19 cellular contexts compared by ENCODE assay signal in the genomic region with DNA sequence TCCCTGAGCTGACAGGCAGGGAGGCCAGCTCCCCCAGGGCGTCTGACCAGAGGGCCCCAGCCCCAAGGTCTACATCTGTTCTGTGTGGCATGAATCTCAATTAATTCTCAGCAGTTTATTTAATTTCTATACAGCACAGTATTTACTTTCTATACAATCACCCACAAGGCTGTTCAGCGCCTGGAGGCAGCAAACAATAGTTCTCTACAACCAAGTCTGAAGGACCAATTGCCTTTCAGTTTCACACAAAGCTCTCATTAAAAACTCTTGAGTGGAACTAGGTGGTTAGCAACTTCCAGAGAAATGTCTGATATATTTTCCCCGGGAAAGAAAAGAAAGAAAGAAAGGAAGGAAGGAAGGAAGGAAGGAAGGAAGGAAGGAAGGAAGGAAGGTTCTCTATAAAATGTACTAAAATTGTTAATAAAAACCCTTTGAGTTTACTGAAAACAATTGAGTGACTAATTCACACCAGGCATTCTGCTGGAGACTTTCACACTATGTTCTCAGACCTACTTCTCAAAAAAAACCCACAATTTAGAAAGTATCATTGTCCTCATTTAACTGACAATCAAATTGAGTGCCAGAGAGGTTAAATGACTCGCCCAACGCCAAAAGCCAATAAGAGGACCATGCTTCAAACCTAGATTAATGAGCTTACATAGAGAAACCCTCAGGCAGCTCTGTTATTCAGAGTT.
DNase-seq lines count a peak whose midpoint lies in the region; ATAC-seq and TF ChIP-seq lines count a peak whose summit lies in the region.
"Had no signal": no experiment of that assay in that cellular context is flagged by ENCODE, and none has a peak within 500 bp of the region (broad histone marks: within the 10 kb centered on the region; RNA-seq: fewer than 3 reads in every experiment).

No MANE protein-coding gene starts in this region.

- peaks cover 0 to 3% (median 0%) of the 10 kb centered on the region in 8 donors for H3K9me3 Mint-ChIP-seq in CD4-positive, alpha-beta memory T cell
- H3K9me3 Mint-ChIP-seq in activated T-helper 1 cell treated with anti-CD3 and anti-CD28 coated beads, Interleukin-12 subunit alpha, Interleukin-12 subunit beta, Interleukin-2, Interleukin-4 antibody, amounts not matched to agents 30 ng/mL and 10 ng/mL and 1 ng/mL, durations not matched to agents 14 hours and 24 hours and 36 hours = no peaks in the 10 kb centered on the region
- peaks cover 0 to 10% (median 0%) of the 10 kb centered on the region in 11 donors for H3K9me3 Mint-ChIP-seq in naive thymus-derived CD4-positive, alpha-beta T cell

- peak overlapping the region in 3 of 7 donors; percentile 57 to 77 (median 69) for H3K27ac Mint-ChIP-seq in CD4-positive, alpha-beta memory T cell
- H3K27ac Mint-ChIP-seq in activated T-helper 1 cell treated with anti-CD3 and anti-CD28 coated beads, Interleukin-12 subunit alpha, Interleukin-12 subunit beta, Interleukin-2, Interleukin-4 antibody, amounts not matched to agents 30 ng/mL and 10 ng/mL and 1 ng/mL, durations not matched to agents 14 hours and 24 hours and 36 hours = peak overlapping the region; percentile 19
- H3K27ac Mint-ChIP-seq in naive thymus-derived CD4-positive, alpha-beta T cell = peak overlapping the region in 2 of 9 donors; percentile 12 to 35

- no peaks in the 10 kb centered on the region for H3K4me1 ChIP-seq in CD4-positive, alpha-beta memory T cell (ENCODE audit: insufficient read depth, low read length)
- H3K4me1 ChIP-seq in naive thymus-derived CD4-positive, alpha-beta T cell (ENCODE audit: control insufficient read depth in 2 of 2, insufficient read depth in 2 of 2, low read length in 2 of 2) = no peaks in the 10 kb centered on the region
- H3K4me1 ChIP-seq: adrenal gland, foreskin keratinocyte, left ventricle myocardium inferior, psoas muscle had no signal

- no peaks in the 10 kb centered on the region for H3K36me3 Mint-ChIP-seq in CD4-positive, alpha-beta memory T cell
- H3K36me3 Mint-ChIP-seq in activated T-helper 1 cell treated with anti-CD3 and anti-CD28 coated beads, Interleukin-12 subunit alpha, Interleukin-12 subunit beta, Interleukin-2, Interleukin-4 antibody, amounts not matched to agents 30 ng/mL and 10 ng/mL and 1 ng/mL, durations not matched to agents 14 hours and 24 hours and 36 hours (ENCODE audit: low read depth) = no peaks in the 10 kb centered on the region
- H3K36me3 Mint-ChIP-seq in naive thymus-derived CD4-positive, alpha-beta T cell = no peaks in the 10 kb centered on the region

- H3K4me3 ChIP-seq in CD4-positive, alpha-beta memory T cell (ENCODE audit: low read length in 2 of 2) = no peak overlapping the region
- no peak overlapping the region for H3K4me3 ChIP-seq in naive thymus-derived CD4-positive, alpha-beta T cell (ENCODE audit: low read length)
- H3K4me3 ChIP-seq: left ventricle myocardium inferior, psoas muscle had no signal

- no peaks in the 10 kb centered on the region for H3K36me3 ChIP-seq in CD4-positive, alpha-beta memory T cell (ENCODE audit: insufficient read depth, low read length)
- H3K36me3 ChIP-seq in naive thymus-derived CD4-positive, alpha-beta T cell (ENCODE audit: control insufficient read depth in 2 of 3, insufficient read depth in 3 of 3, low read length in 3 of 3) = no peaks in the 10 kb centered on the region
- H3K36me3 ChIP-seq: adrenal gland, left ventricle myocardium inferior, stomach had no signal

- peak overlapping the region in 6 of 8 donors; percentile 42 to 65 (median 52) for H3K4me3 Mint-ChIP-seq in CD4-positive, alpha-beta memory T cell
- H3K4me3 Mint-ChIP-seq in activated T-helper 1 cell treated with anti-CD3 and anti-CD28 coated beads, Interleukin-12 subunit alpha, Interleukin-12 subunit beta, Interleukin-2, Interleukin-4 antibody, amounts not matched to agents 30 ng/mL and 10 ng/mL and 1 ng/mL, durations not matched to agents 14 hours and 24 hours and 36 hours = no peak overlapping the region
- H3K4me3 Mint-ChIP-seq in naive thymus-derived CD4-positive, alpha-beta T cell = peak overlapping the region in 7 of 10 donors; percentile 2 to 73 (median 53)

- ATAC-seq in naive thymus-derived CD4-positive, alpha-beta T cell = no peak
- ATAC-seq in GM21717 (IDR thresholded peaks at IDR 0.05; ENCODE audit: unreplicated experiment) = no peak
- ATAC-seq: foreskin keratinocyte, Panc1, psoas muscle had no signal

- no peak overlapping the region for H3K27ac ChIP-seq in CD4-positive, alpha-beta memory T cell (ENCODE audit: low read depth, low read length)
- H3K27ac ChIP-seq in naive thymus-derived CD4-positive, alpha-beta T cell (ENCODE audit: low read depth, low read length) = no peak overlapping the region
- H3K27ac ChIP-seq: adrenal gland, foreskin keratinocyte, left ventricle myocardium inferior, psoas muscle, VCaP had no signal

- intact Hi-C loops in CD4-positive, alpha-beta memory T cell (cut with micrococcal nuclease) = no loop called here
- intact Hi-C loops in activated T-helper 1 cell treated with anti-CD3 and anti-CD28 coated beads, Interleukin-12 subunit alpha, Interleukin-12 subunit beta, Interleukin-2, Interleukin-4 antibody, amounts not matched to agents 30 ng/mL and 10 ng/mL and 1 ng/mL, durations not matched to agents 14 hours and 24 hours and 36 hours (cut with micrococcal nuclease) = no loop called here
- intact Hi-C loops in naive thymus-derived CD4-positive, alpha-beta T cell (cut with micrococcal nuclease) = loop anchor here (1.0 to 5.0 kb wide), 2 partner anchors 113 to 117 kb away; a partner anchor contains a TSS

- H3K4me1 Mint-ChIP-seq in CD4-positive, alpha-beta memory T cell = peaks cover 0 to 14% (median 3%) of the 10 kb centered on the region in 4 donors
- peaks cover 14% of the 10 kb centered on the region for H3K4me1 Mint-ChIP-seq in activated T-helper 1 cell treated with anti-CD3 and anti-CD28 coated beads, Interleukin-12 subunit alpha, Interleukin-12 subunit beta, Interleukin-2, Interleukin-4 antibody, amounts not matched to agents 30 ng/mL and 10 ng/mL and 1 ng/mL, durations not matched to agents 14 hours and 24 hours and 36 hours (ENCODE audit: low read depth)
- H3K4me1 Mint-ChIP-seq in naive thymus-derived CD4-positive, alpha-beta T cell = peaks cover 0 to 23% (median 15%) of the 10 kb centered on the region in 7 donors

- peaks cover 19 to 23% of the 10 kb centered on the region in 2 donors for H3K27me3 Mint-ChIP-seq in CD4-positive, alpha-beta memory T cell
- H3K27me3 Mint-ChIP-seq in activated T-helper 1 cell treated with anti-CD3 and anti-CD28 coated beads, Interleukin-12 subunit alpha, Interleukin-12 subunit beta, Interleukin-2, Interleukin-4 antibody, amounts not matched to agents 30 ng/mL and 10 ng/mL and 1 ng/mL, durations not matched to agents 14 hours and 24 hours and 36 hours (ENCODE audit: insufficient read depth) = peaks cover 21% of the 10 kb centered on the region
- H3K27me3 Mint-ChIP-seq in naive thymus-derived CD4-positive, alpha-beta T cell = peaks cover 17 to 39% (median 22%) of the 10 kb centered on the region in 5 donors

- no peaks in the 10 kb centered on the region for H3K27me3 ChIP-seq in CD4-positive, alpha-beta memory T cell (ENCODE audit: insufficient read depth, low read length)
- H3K27me3 ChIP-seq in naive thymus-derived CD4-positive, alpha-beta T cell (ENCODE audit: control insufficient read depth in 2 of 2, insufficient read depth in 2 of 2, low read length in 2 of 2) = no peaks in the 10 kb centered on the region
- H3K27me3 ChIP-seq: adrenal gland, stomach had no signal

- CTCF ChIA-PET in CD4-positive, alpha-beta memory T cell (lab: Charles Lee; ENCODE audit: partially characterized antibody) = no interaction called here
- CTCF ChIA-PET in HEK293T (lab: Yijun Ruan, JAX) = interaction anchor here (0.6 kb wide), 1 partner anchor 68 kb away, joined by 5 read pairs; no protein-coding TSS in a partner anchor
- CTCF ChIA-PET in naive thymus-derived CD4-positive, alpha-beta T cell (lab: Charles Lee) = interaction anchor here (0.6 kb wide), 1 partner anchor 829 kb away, joined by 3 read pairs; no protein-coding TSS in a partner anchor

- POLR2A ChIA-PET in CD4-positive, alpha-beta memory T cell (lab: Charles Lee; ENCODE audit: partially characterized antibody) = interaction anchor here (0.9 kb wide), 1 partner anchor 29 kb away, joined by 3 read pairs; no protein-coding TSS in a partner anchor
- POLR2A ChIA-PET in HEK293T (lab: Yijun Ruan, JAX) = no interaction called here
- POLR2A ChIA-PET in naive thymus-derived CD4-positive, alpha-beta T cell (lab: Charles Lee) = no interaction called here

- no peak for DNase-seq in CD4-positive, alpha-beta memory T cell
- DNase-seq in HEK293T (ENCODE audit: extremely low spot score) (no peak), midbrain (lab: John Stamatoyannopoulos, UW) (no peak), NCI-H524 treated with DMSO at 0.1 percent for 48 hours (lab: John Stamatoyannopoulos, UW) (no peak)
- DNase-seq in activated T-helper 1 cell treated with anti-CD3 and anti-CD28 coated beads, Interleukin-12 subunit alpha, Interleukin-12 subunit beta, Interleukin-2, Interleukin-4 antibody, amounts not matched to agents 30 ng/mL and 10 ng/mL and 1 ng/mL, durations not matched to agents 14 hours and 24 hours and 36 hours (ENCODE audit: low spot score) = no peak
- no peak for DNase-seq in naive thymus-derived CD4-positive, alpha-beta T cell
- DNase-seq: activated CD8-positive, alpha-beta memory T cell treated with anti-CD3 and anti-CD28 coated beads, Interleukin-2, amount 50 U/mL, for 48 hours; adrenal gland; foreskin keratinocyte; GDM1; left ventricle myocardium inferior; NCI-H1105 treated with DMSO at 0.1 percent for 48 hours; NCI-H510A; psoas muscle; stimulated activated CD4-positive, alpha-beta T cell treated with anti-CD3 and anti-CD28 coated beads, Interleukin-12 subunit alpha, Interleukin-12 subunit beta, amount 100 ng/mL, for 4 hours; stomach had no signal

- H3K9me3 ChIP-seq in CD4-positive, alpha-beta memory T cell (ENCODE audit: control insufficient read depth in 1 of 2, low read length in 2 of 2) = no peaks in the 10 kb centered on the region
- H3K9me3 ChIP-seq in naive thymus-derived CD4-positive, alpha-beta T cell (ENCODE audit: control insufficient read depth in 2 of 3, low read length in 3 of 3) = no peaks in the 10 kb centered on the region
- H3K9me3 ChIP-seq: adrenal gland, stomach had no signal

TF ChIP-seq in HEK293T, 16 proteins besides CTCF, POLR2A, EP300 and RAD21:
- no peak for TF ChIP-seq NFRKB (IDR thresholded peaks at IDR 0.05)
- TF ChIP-seq, protein P1, sequence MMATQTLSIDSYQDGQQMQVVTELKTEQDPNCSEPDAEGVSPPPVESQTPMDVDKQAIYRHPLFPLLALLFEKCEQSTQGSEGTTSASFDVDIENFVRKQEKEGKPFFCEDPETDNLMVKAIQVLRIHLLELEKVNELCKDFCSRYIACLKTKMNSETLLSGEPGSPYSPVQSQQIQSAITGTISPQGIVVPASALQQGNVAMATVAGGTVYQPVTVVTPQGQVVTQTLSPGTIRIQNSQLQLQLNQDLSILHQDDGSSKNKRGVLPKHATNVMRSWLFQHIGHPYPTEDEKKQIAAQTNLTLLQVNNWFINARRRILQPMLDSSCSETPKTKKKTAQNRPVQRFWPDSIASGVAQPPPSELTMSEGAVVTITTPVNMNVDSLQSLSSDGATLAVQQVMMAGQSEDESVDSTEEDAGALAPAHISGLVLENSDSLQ (IDR thresholded peaks at IDR 0.05) = peak; percentile 26; the same call in 1 of the 2 replicates
TF ChIP-seq in HEK293T: peak in this region for 1.

Comparison
In these comparisons a context has a peak if more than half of its experiments do, and no peak if none do; other contexts are left out.
1. intact Hi-C loops: an anchor here in naive thymus-derived CD4-positive, alpha-beta T cell (1.0 to 5.0 kb wide); none called in CD4-positive, alpha-beta memory T cell and activated T-helper 1 cell treated with anti-CD3 and anti-CD28 coated beads, Interleukin-12 subunit alpha, Interleukin-12 subunit beta, Interleukin-2, Interleukin-4 antibody, amounts not matched to agents 30 ng/mL and 10 ng/mL and 1 ng/mL, durations not matched to agents 14 hours and 24 hours and 36 hours.